ENCODE assay signal across 9 cellular contexts in the genomic region with DNA sequence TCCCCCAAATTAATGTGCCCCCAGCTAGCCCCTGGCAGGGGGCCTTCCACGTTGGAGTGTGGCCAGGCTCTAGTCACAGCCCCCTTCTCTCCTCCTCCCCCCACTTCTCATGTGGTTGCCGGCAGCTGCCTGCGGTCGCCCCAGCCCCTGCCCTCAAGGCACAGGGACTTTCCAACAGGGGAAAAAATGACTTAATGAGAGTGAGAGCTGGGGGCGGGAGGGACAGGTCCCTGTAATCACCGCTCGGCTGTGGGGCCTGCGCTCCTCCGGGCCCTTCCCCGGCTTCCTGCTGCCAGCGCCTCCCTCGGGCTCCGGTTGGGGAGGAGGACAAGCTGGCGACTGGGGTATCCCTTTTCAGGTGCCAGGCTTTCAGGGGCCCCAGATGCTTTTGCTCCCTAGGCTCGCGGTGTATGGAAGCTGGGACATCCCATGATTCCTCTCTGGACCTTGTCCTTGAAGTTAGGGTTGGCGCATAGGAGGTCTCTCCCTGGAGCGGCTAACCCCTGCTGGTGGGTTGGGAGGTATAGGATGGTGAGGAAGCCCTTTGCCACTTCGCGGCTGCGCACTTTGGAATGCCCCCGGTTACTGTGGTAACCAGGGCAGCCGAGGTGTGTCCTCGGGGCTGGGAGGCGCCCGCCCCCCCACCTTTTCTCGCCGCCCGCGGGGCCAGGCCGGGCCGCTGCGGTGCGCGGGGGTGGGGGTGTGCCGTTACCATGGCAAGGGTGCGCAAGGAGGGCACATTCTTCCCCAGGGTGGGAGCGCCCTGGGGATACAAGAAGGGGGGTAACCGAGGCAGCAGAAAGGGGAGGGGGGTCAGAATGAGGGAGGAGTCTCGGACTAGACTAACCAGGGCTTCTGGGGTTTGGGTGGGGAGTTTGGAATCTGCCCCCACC. TPM values are rescaled to one million over a fixed set of nuclear protein-coding genes. Genes with fewer than 3 reads are reported as not detected.
DNase-seq lines count a peak whose midpoint lies in the region; ATAC-seq and TF ChIP-seq lines count a peak whose summit lies in the region.
"Had no signal": no experiment of that assay in that cellular context is flagged by ENCODE, and none has a peak within 500 bp of the region (broad histone marks: within the 10 kb centered on the region; RNA-seq: fewer than 3 reads in every experiment).

No MANE protein-coding gene starts in this region.

- H3K27ac Mint-ChIP-seq in CD8-positive, alpha-beta T cell = peak overlapping the region; percentile 84

- no peaks in the 10 kb centered on the region for H3K9me3 ChIP-seq in CD8-positive, alpha-beta T cell (ENCODE audit: low read length)
- H3K9me3 ChIP-seq in PC-9 (ENCODE audit: insufficient read depth, low read depth) = no peaks in the 10 kb centered on the region
- H3K9me3 ChIP-seq in WERI-Rb-1 (ENCODE audit: severe bottlenecking) = peaks cover 2% of the 10 kb centered on the region

- peaks cover 41% of the 10 kb centered on the region for H3F3A ChIP-seq in PC-9 (ENCODE audit: insufficient read depth, low read depth)

- DNase-seq in CD8-positive, alpha-beta T cell = peak; percentile 68 to 91 (median 78)
- peak; percentile 88 for DNase-seq in GM19238 (ENCODE audit: insufficient read length, low spot score)
- peak; percentile 65 to 92 for DNase-seq in PC-9
- peak; percentile 76 for DNase-seq in activated effector memory CD4-positive, alpha-beta T cell treated with Interleukin-2 at 50 U/mL for 16 hours
- DNase-seq in left kidney (ENCODE audit: low read depth, low spot score) = peak; percentile 78
- DNase-seq in stimulated activated CD8-positive, alpha-beta memory T cell treated with anti-CD3 and anti-CD28 coated beads, Interleukin-4, amount 100 ng/mL, for 1 hour (ENCODE audit: low read depth in 2 of 2, low spot score in 1 of 2) = peak; percentile 53 to 71
- no peak for DNase-seq in WERI-Rb-1

- peaks cover 52% of the 10 kb centered on the region for H3K4me1 Mint-ChIP-seq in CD8-positive, alpha-beta T cell (ENCODE audit: low read depth)

- no peaks in the 10 kb centered on the region for H3K79me2 ChIP-seq in PC-9 (ENCODE audit: low read depth)

- H3K36me3 ChIP-seq in CD8-positive, alpha-beta T cell (ENCODE audit: insufficient read depth, low read length) = no peaks in the 10 kb centered on the region
- H3K36me3 ChIP-seq in PC-9 (ENCODE audit: low read depth) (no peaks in the 10 kb centered on the region), WERI-Rb-1 (no peaks in the 10 kb centered on the region)

- ATAC-seq in CD8-positive, alpha-beta T cell = peak; percentile 56
- peak; percentile 57 for ATAC-seq in HG03342 (IDR thresholded peaks at IDR 0.05; ENCODE audit: unreplicated experiment)

- no peaks in the 10 kb centered on the region for H3K9me3 Mint-ChIP-seq in CD8-positive, alpha-beta T cell

- no peak for TF ChIP-seq CTCF in CD8-positive, alpha-beta T cell (IDR thresholded peaks at IDR 0.05)
- no peak; the same call in 1 of the 2 replicates for TF ChIP-seq CTCF in PC-9 (conservative IDR thresholded peaks at IDR 0.05)
- TF ChIP-seq CTCF in WERI-Rb-1 (IDR thresholded peaks at IDR 0.05; ENCODE audit: low read depth, low read length) = no peak

- TSS peak; percentile 4 for BruUV-seq in PC-9 (replicated peaks; lab: Mats Ljungman, UMichigan)

- peak overlapping the region; percentile 80 for H3K4me3 Mint-ChIP-seq in CD8-positive, alpha-beta T cell

- POLR2A ChIA-PET in CD8-positive, alpha-beta T cell (lab: Charles Lee) = interaction anchor here (0.9 to 9.5 kb wide), 5 partner anchors 14 to 186 kb away, joined by 3 to 272 read pairs (median 3); a partner anchor contains a TSS
- POLR2A ChIA-PET in PC-9 (lab: Charles Lee; ENCODE audit: unreplicated experiment) = interaction anchor here (0.6 to 1.0 kb wide), 4 partner anchors 13 to 528 kb away, joined by 3 to 7 read pairs (median 4); a partner anchor contains a TSS

- CTCF ChIA-PET in CD8-positive, alpha-beta T cell (lab: Charles Lee) = interaction anchor here (1.6 to 30.3 kb wide), 7 partner anchors 10 to 83 kb away, joined by 9 to 1148 read pairs (median 20); a partner anchor contains a TSS
- CTCF ChIA-PET in PC-9 (lab: Charles Lee) = interaction anchor here (0.6 to 2.6 kb wide), 6 partner anchors 10 to 262 kb away, joined by 4 to 65 read pairs (median 8); no protein-coding TSS in a partner anchor

- no peaks in the 10 kb centered on the region for H3K36me3 Mint-ChIP-seq in CD8-positive, alpha-beta T cell

- peak overlapping the region; percentile 87 for H3K4me2 ChIP-seq in PC-9

- H3K4me3 ChIP-seq in CD8-positive, alpha-beta T cell (ENCODE audit: low read depth, low read length) = peak overlapping the region; percentile 57
- H3K4me3 ChIP-seq in PC-9 = peak overlapping the region; percentile 59
- H3K4me3 ChIP-seq in WERI-Rb-1 (ENCODE audit: low read depth, low read length) = no peak overlapping the region

- H3K4me1 ChIP-seq in CD8-positive, alpha-beta T cell (ENCODE audit: insufficient read depth, low read length) = peaks cover 67% of the 10 kb centered on the region
- H3K4me1 ChIP-seq in PC-9 (replicated peaks; ENCODE audit: insufficient read depth) = peaks cover 52% of the 10 kb centered on the region

- peaks cover 21% of the 10 kb centered on the region for H3K27me3 Mint-ChIP-seq in CD8-positive, alpha-beta T cell (ENCODE audit: low read depth)

- H2AFZ ChIP-seq in PC-9 = peak overlapping the region; percentile 75

- peak overlapping the region; percentile 65 for H3K27ac ChIP-seq in CD8-positive, alpha-beta T cell (ENCODE audit: low read depth, low read length)
- H3K27ac ChIP-seq in PC-9 = peak overlapping the region; percentile 87
- H3K27ac ChIP-seq in WERI-Rb-1 = no peak overlapping the region

- intact Hi-C loops in CD8-positive, alpha-beta T cell (cut with DNase I, micrococcal nuclease) = loop anchor here (1.0 to 5.0 kb wide), 4 partner anchors 186 to 679 kb away; a partner anchor contains a TSS
- intact Hi-C loops in PC-9 (cut with micrococcal nuclease; ENCODE audit: unreplicated experiment) = loop anchor here (1.0 to 10.0 kb wide), 4 partner anchors 16 to 378 kb away; a partner anchor contains a TSS

- H4K20me1 ChIP-seq in PC-9 (ENCODE audit: insufficient read depth) = no peaks in the 10 kb centered on the region

- H3K9me2 ChIP-seq in PC-9 (ENCODE audit: insufficient read depth) = no peaks in the 10 kb centered on the region

- H3K27me3 ChIP-seq in CD8-positive, alpha-beta T cell (ENCODE audit: insufficient read depth, low read length) = peaks cover 4% of the 10 kb centered on the region
- H3K27me3 ChIP-seq in PC-9 (ENCODE audit: insufficient read depth, low read depth) (no peaks in the 10 kb centered on the region), WERI-Rb-1 (ENCODE audit: insufficient read depth, low read depth, severe bottlenecking) (no peaks in the 10 kb centered on the region)

RNA-seq across cellular contexts. Expression of a gene that starts 16.1 kb away (rescaled TPM):
- total RNA-seq in CD8-positive, alpha-beta T cell = 1 to 10 TPM; 4.9 to 6.6 TPM
- 1.2 and 2.3 TPM in 2 replicates for total RNA-seq in PC-9 (2021)
- total RNA-seq: subcutaneous adipose tissue had no signal

RNA-seq across cellular contexts. Expression of a gene that starts 37.1 kb away (rescaled TPM):
- not detected for total RNA-seq in CD8-positive, alpha-beta T cell
- total RNA-seq in PC-9 (2021) = 0.33 and 0.45 TPM in 2 replicates
